In genomic region chr14:91284791-91285548, GRCh38 we compare ENCODE assay signal across 13 cellular contexts. TPM values are rescaled to one million over a fixed set of nuclear protein-coding genes. Genes with fewer than 3 reads are reported as not detected.
A peak's percentile ranks its signal among the peaks of the same experiment; 100 is the strongest.
DNase-seq lines count a peak whose midpoint lies in the region; ATAC-seq, FAIRE-seq and TF ChIP-seq lines count a peak whose summit lies in the region.
"Had no signal": no experiment of that assay in that cellular context is flagged by ENCODE, and none has a peak within 500 bp of the region (broad histone marks: within the 10 kb centered on the region; RNA-seq: fewer than 3 reads in every experiment).

No MANE protein-coding gene starts in this region.

- no peaks in the 10 kb centered on the region for H3K9me3 ChIP-seq in prostate gland
- H3K9me3 ChIP-seq in mucosa of descending colon = no peaks in the 10 kb centered on the region
- H3K9me3 ChIP-seq: ovary, Peyer's patch had no signal

- no peaks in the 10 kb centered on the region for H3K9me3 Mint-ChIP-seq in activated CD4-positive, alpha-beta T cell treated with anti-CD3 and anti-CD28 coated beads for 36 hours (ENCODE audit: low read depth)
- H3K9me3 Mint-ChIP-seq: activated CD4-positive, alpha-beta T cell treated with anti-CD3 and anti-CD28 coated beads, Interleukin-2, amount 10 ng/mL, durations not matched to agents 7 days and 5 days had no signal

- no peak overlapping the region for H3K4me3 Mint-ChIP-seq in activated CD4-positive, alpha-beta T cell treated with anti-CD3 and anti-CD28 coated beads for 36 hours
- H3K4me3 Mint-ChIP-seq: activated CD4-positive, alpha-beta T cell treated with anti-CD3 and anti-CD28 coated beads, Interleukin-2, amount 10 ng/mL, durations not matched to agents 7 days and 5 days had no signal

- H3K36me3 ChIP-seq in bronchial epithelial cell (ENCODE audit: control insufficient read depth, insufficient read depth, low read length) = peaks cover 14% of the 10 kb centered on the region
- H3K36me3 ChIP-seq in prostate gland = no peaks in the 10 kb centered on the region
- peaks cover 5% of the 10 kb centered on the region for H3K36me3 ChIP-seq in mucosa of descending colon (ENCODE audit: low read depth)
- H3K36me3 ChIP-seq: ovary had no signal

- CTCF ChIA-PET in activated CD4-positive, alpha-beta T cell treated with anti-CD3 and anti-CD28 coated beads for 36 hours (lab: Charles Lee) = interaction anchor here (0.6 to 10.0 kb wide), 15 partner anchors 8 to 437 kb away, joined by 3 to 253 read pairs (median 4); no protein-coding TSS in a partner anchor
- CTCF ChIA-PET in GM10248 (lab: Yijun Ruan, JAX) = interaction anchor here (0.8 to 12.9 kb wide), 19 partner anchors 8 to 386 kb away, joined by 3 to 197 read pairs (median 4); partner anchors contain the start of gene GPR68

- H3K27me3 ChIP-seq in bronchial epithelial cell (ENCODE audit: control insufficient read depth, insufficient read depth, low read length) (no peaks in the 10 kb centered on the region), prostate gland (replicated peaks; ENCODE audit: insufficient read depth) (no peaks in the 10 kb centered on the region)
- H3K27me3 ChIP-seq: ovary, Peyer's patch had no signal

- H3K27ac ChIP-seq in prostate gland = peak overlapping the region; percentile 4 to 18
- H3K27ac ChIP-seq: ovary, Peyer's patch had no signal

- H3K27me3 Mint-ChIP-seq in activated CD4-positive, alpha-beta T cell treated with anti-CD3 and anti-CD28 coated beads for 36 hours = no peaks in the 10 kb centered on the region
- H3K27me3 Mint-ChIP-seq: activated CD4-positive, alpha-beta T cell treated with anti-CD3 and anti-CD28 coated beads, Interleukin-2, amount 10 ng/mL, durations not matched to agents 7 days and 5 days had no signal

- TF ChIP-seq CTCF in bronchial epithelial cell (IDR thresholded peaks at IDR 0.05; ENCODE audit: insufficient read depth, low read length, severe bottlenecking) (no peak), prostate gland (IDR thresholded peaks at IDR 0.05) (no peak), GM10248 (IDR thresholded peaks at IDR 0.05; ENCODE audit: control extremely low read depth, extremely low read depth, low read depth, missing control alignments) (no peak), mucosa of descending colon (IDR thresholded peaks at IDR 0.05) (no peak)

- no peaks in the 10 kb centered on the region for H3K4me1 ChIP-seq in prostate gland (replicated peaks)
- H3K4me1 ChIP-seq in mucosa of descending colon (ENCODE audit: low read depth) = no peaks in the 10 kb centered on the region
- H3K4me1 ChIP-seq: Peyer's patch had no signal

- WGBS in prostate gland = 38% methylated on average over 14 of the region's 14 CpGs

- DNase-seq in activated CD4-positive, alpha-beta T cell treated with anti-CD3 and anti-CD28 coated beads for 36 hours = no peak
- DNase-seq in activated CD4-positive, alpha-beta T cell treated with anti-CD3 and anti-CD28 coated beads, Interleukin-2, amount 50 U/mL, for 4 hours = no peak
- DNase-seq in MV-4-11 (lab: John Stamatoyannopoulos, UW) (peak; percentile 20), bronchial epithelial cell (ENCODE audit: low read depth) (no peak), prostate gland (ENCODE audit: low spot score) (no peak), GM10248 (ENCODE audit: extremely low spot score) (no peak), GDM1 (lab: John Stamatoyannopoulos, UW) (no peak), mucosa of descending colon (no peak)
- DNase-seq: activated CD4-positive, alpha-beta T cell treated with anti-CD3 and anti-CD28 coated beads, Interleukin-2, amount 10 ng/mL, durations not matched to agents 7 days and 5 days; Peyer's patch; stimulated activated CD4-positive, alpha-beta T cell treated with anti-CD3 and anti-CD28 coated beads, Interleukin-4, amount 100 ng/mL, for 4 hours had no signal

- peaks cover 13% of the 10 kb centered on the region for H3K4me1 Mint-ChIP-seq in activated CD4-positive, alpha-beta T cell treated with anti-CD3 and anti-CD28 coated beads for 36 hours

- intact Hi-C loops in activated CD4-positive, alpha-beta T cell treated with anti-CD3 and anti-CD28 coated beads for 36 hours (cut with DNase I, micrococcal nuclease) = no loop called here
- intact Hi-C loops in prostate gland (cut with DNase I) = loop anchor here (5.0 to 10.0 kb wide), 2 partner anchors 220 to 383 kb away; partner anchors contain the start of gene RPS6KA5
- intact Hi-C loops in mucosa of descending colon (cut with DNase I, micrococcal nuclease) = loop anchor here (5.0 to 10.0 kb wide), 2 partner anchors 108 to 380 kb away; no protein-coding TSS in a partner anchor

- no peak overlapping the region for H3K4me3 ChIP-seq in bronchial epithelial cell (ENCODE audit: low read depth, low read length)
- no peak overlapping the region for H3K4me3 ChIP-seq in prostate gland
- no peak overlapping the region for H3K4me3 ChIP-seq in mucosa of descending colon
- H3K4me3 ChIP-seq: ovary, Peyer's patch had no signal

- FAIRE-seq in bronchial epithelial cell (lab: Jason Lieb, UNC) = peak; percentile 18
- FAIRE-seq: islet of Langerhans had no signal

- no peak for TF ChIP-seq POLR2A in prostate gland (IDR thresholded peaks at IDR 0.05)

- peaks cover 69% of the 10 kb centered on the region for H3K36me3 Mint-ChIP-seq in activated CD4-positive, alpha-beta T cell treated with anti-CD3 and anti-CD28 coated beads for 36 hours (ENCODE audit: low read depth)

- POLR2A ChIA-PET in activated CD4-positive, alpha-beta T cell treated with anti-CD3 and anti-CD28 coated beads for 36 hours (lab: Charles Lee) = interaction anchor here (0.5 kb wide), 1 partner anchor 11 kb away, joined by 3 read pairs; no protein-coding TSS in a partner anchor
- POLR2A ChIA-PET in GM10248 (lab: Yijun Ruan, JAX) = interaction anchor here (0.6 kb wide), 1 partner anchor 229 kb away, joined by 7 read pairs; no protein-coding TSS in a partner anchor

- peak overlapping the region; percentile 66 for H3K27ac Mint-ChIP-seq in activated CD4-positive, alpha-beta T cell treated with anti-CD3 and anti-CD28 coated beads for 36 hours
- H3K27ac Mint-ChIP-seq: activated CD4-positive, alpha-beta T cell treated with anti-CD3 and anti-CD28 coated beads, Interleukin-2, amount 10 ng/mL, durations not matched to agents 7 days and 5 days had no signal

- ATAC-seq in activated CD4-positive, alpha-beta T cell treated with anti-CD3 and anti-CD28 coated beads for 36 hours = no peak
- no peak for ATAC-seq in mucosa of descending colon

RNA-seq across cellular contexts. Expression of gene GPR68, which starts 40.5 kb away (rescaled TPM):
- 10 to 100 TPM in 1 of 2 experiments, 1 to 10 TPM in 1; 9.4 to 11.2 TPM for total RNA-seq in activated CD4-positive, alpha-beta T cell treated with anti-CD3 and anti-CD28 coated beads for 36 hours
- total RNA-seq in bronchial epithelial cell (0.77 and 1.8 TPM in 2 replicates), prostate gland (1 to 10 TPM in 1 of 2 donors, under 1 TPM in 1; 0.87 to 3.0 TPM), mucosa of descending colon (1 to 10 TPM; 1.4 to 2.4 (median 2.3) TPM)

Comparison
In these comparisons a context has a peak if more than half of its experiments do, and no peak if none do; other contexts are left out.
1. intact Hi-C loops: an anchor here in prostate gland (5.0 to 10.0 kb wide) and mucosa of descending colon (5.0 to 10.0 kb wide); none called in activated CD4-positive, alpha-beta T cell treated with anti-CD3 and anti-CD28 coated beads for 36 hours.